In the genomic region with DNA sequence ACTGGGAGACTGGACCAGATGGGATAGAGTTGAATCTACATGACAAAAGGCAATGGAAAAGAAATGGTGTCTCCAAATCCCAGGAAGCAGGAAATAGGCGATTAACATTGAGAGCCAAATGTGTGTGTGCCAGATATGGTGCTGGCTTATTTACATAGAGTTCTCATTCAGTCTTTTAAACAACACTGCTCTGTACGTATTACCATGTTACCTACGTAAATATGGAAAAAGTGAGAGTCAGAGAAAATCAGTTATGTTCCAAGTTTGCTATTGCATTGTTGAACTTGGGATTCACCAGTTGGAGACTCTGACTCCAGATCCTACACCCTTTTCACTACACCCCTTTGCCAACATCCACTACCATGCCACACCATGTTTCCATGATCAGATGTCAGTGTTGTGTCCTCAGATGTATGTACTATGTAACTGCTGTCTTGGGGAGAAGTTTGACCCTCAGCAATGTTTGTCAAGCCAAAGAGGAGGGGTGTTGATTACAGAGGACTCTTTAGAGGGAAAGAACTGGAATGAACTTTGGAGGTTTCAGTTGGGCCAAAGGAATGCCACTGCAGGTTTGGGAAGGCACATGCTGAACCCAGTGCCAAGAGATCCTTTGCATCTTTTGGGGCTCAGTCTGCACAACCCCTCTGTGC, we compare ENCODE assay signal across 20 cellular contexts. TPM values are rescaled to one million over a fixed set of nuclear protein-coding genes. Genes with fewer than 3 reads are reported as not detected.
DNase-seq lines count a peak whose midpoint lies in the region; ATAC-seq, FAIRE-seq and TF ChIP-seq lines count a peak whose summit lies in the region.
"Had no signal": no experiment of that assay in that cellular context is flagged by ENCODE, and none has a peak within 500 bp of the region (broad histone marks: within the 10 kb centered on the region; RNA-seq: fewer than 3 reads in every experiment).

No MANE protein-coding gene starts in this region.

- H3K4ac ChIP-seq in mesendoderm (ENCODE audit: low read depth, low read length) = no peak overlapping the region

- H3K4me3 ChIP-seq in mesendoderm (ENCODE audit: low read length) = no peak overlapping the region
- H3K4me3 ChIP-seq: HAP-1 had no signal

- no peak for TF ChIP-seq POLR2A in GM18505 (IDR thresholded peaks at IDR 0.05; ENCODE audit: borderline replicate concordance, extremely low read depth, insufficient read depth, insufficient read length)

- peaks cover 6% of the 10 kb centered on the region; the same call in 1 of the 2 replicates for H3K9me3 Mint-ChIP-seq in WTC11

- no peak overlapping the region for H2BK120ac ChIP-seq in mesendoderm (ENCODE audit: low read depth, low read length)

- peaks cover 10% of the 10 kb centered on the region for H3K79me1 ChIP-seq in mesendoderm (ENCODE audit: low read length)

- H2BK15ac ChIP-seq in mesendoderm (replicated peaks; ENCODE audit: low read depth) = no peak overlapping the region

- H3K9ac ChIP-seq in mesendoderm (ENCODE audit: low read length) = no peak overlapping the region

- CTCF ChIA-PET in WTC11 (lab: Charles Lee) = interaction anchor here (2.4 kb wide), 1 partner anchor 70 kb away, joined by 10 read pairs; no protein-coding TSS in a partner anchor

- no peak for DNase-seq in WTC11 (ENCODE audit: low spot score)
- peak; percentile 22 for DNase-seq in mesendoderm
- DNase-seq in urothelium cell line (ENCODE audit: low spot score) = no peak
- DNase-seq in islet precursor cell = no peak
- DNase-seq: BE2C; CD8-positive, alpha-beta T cell; COR-L47; DMS53; GF-D8; GOT3; IMR-90; KBM-7 had no signal

- peak overlapping the region; percentile 38; the same call in 1 of the 2 replicates for H3K27ac Mint-ChIP-seq in WTC11
- H3K27ac Mint-ChIP-seq: CD14-positive monocyte; CD8-positive, alpha-beta T cell had no signal

- no peaks in the 10 kb centered on the region for H3K36me3 ChIP-seq in mesendoderm (ENCODE audit: control insufficient read depth, insufficient read depth, low read length)
- H3K36me3 ChIP-seq: HAP-1 had no signal

- no CpG with 5 or more reads among the region's 3 CpGs for WGBS in mesendoderm (ENCODE audit: extremely low coverage, insufficient coverage, low lambda C conversion rate)

- H3K56ac ChIP-seq in mesendoderm (ENCODE audit: low read length) = peak overlapping the region; percentile 17

- H3K4me2 ChIP-seq in mesendoderm (ENCODE audit: low read length) = no peak overlapping the region

- no peak overlapping the region for H2BK5ac ChIP-seq in mesendoderm (ENCODE audit: low read length)

- H3K79me2 ChIP-seq in mesendoderm (ENCODE audit: control insufficient read depth, insufficient read depth, low read length) = no peaks in the 10 kb centered on the region

- peaks cover 20% of the 10 kb centered on the region for H3K4me1 ChIP-seq in mesendoderm (ENCODE audit: control insufficient read depth, low read depth, low read length)
- H3K4me1 ChIP-seq: HAP-1 had no signal

- H3K27ac ChIP-seq in C4-2B = peak overlapping the region; percentile 42; the same call in 1 of the 2 replicates
- no peak overlapping the region for H3K27ac ChIP-seq in mesendoderm (ENCODE audit: low read depth, low read length)

- ATAC-seq in WTC11 = no peak
- no peak for ATAC-seq in GM18505 (IDR thresholded peaks at IDR 0.05; ENCODE audit: unreplicated experiment)
- ATAC-seq in GM19397 (IDR thresholded peaks at IDR 0.05; ENCODE audit: unreplicated experiment) = no peak
- ATAC-seq: CD8-positive, alpha-beta T cell had no signal

- H3K4me1 Mint-ChIP-seq in WTC11 = peaks cover 57% of the 10 kb centered on the region
- H3K4me1 Mint-ChIP-seq: CD14-positive monocyte had no signal

- TF ChIP-seq CTCF in C4-2B (conservative IDR thresholded peaks at IDR 0.05) (no peak), WTC11 (IDR thresholded peaks at IDR 0.05) (no peak)

- H2AK5ac ChIP-seq in mesendoderm (ENCODE audit: low read length) = no peak overlapping the region

- no peak overlapping the region for H4K8ac ChIP-seq in mesendoderm (ENCODE audit: low read depth, low read length)

- no peaks in the 10 kb centered on the region for H3K36me3 Mint-ChIP-seq in WTC11
- H3K36me3 Mint-ChIP-seq: CD14-positive monocyte; CD8-positive, alpha-beta T cell had no signal

- FAIRE-seq in urothelium cell line (lab: Jason Lieb, UNC) = peak; percentile 9
- FAIRE-seq: A204.1, D721Med, GM18507 had no signal

- H3K23ac ChIP-seq in mesendoderm (ENCODE audit: low read length) = no peak overlapping the region

- no peak overlapping the region for H3K18ac ChIP-seq in mesendoderm (ENCODE audit: low read length)

- POLR2A ChIA-PET in WTC11 (lab: Charles Lee) = no interaction called here

- H3K27me3 Mint-ChIP-seq in WTC11 (ENCODE audit: low read depth) = no peaks in the 10 kb centered on the region

- no peak overlapping the region for H3K4me3 Mint-ChIP-seq in WTC11
- H3K4me3 Mint-ChIP-seq: CD14-positive monocyte; CD8-positive, alpha-beta T cell had no signal

- H4K5ac ChIP-seq in mesendoderm (ENCODE audit: low read length) = no peak overlapping the region

- no peaks in the 10 kb centered on the region for H3K27me3 ChIP-seq in mesendoderm (ENCODE audit: insufficient read depth, low read length, poor library complexity)
- H3K27me3 ChIP-seq: BE2C had no signal

TF ChIP-seq in WTC11, 78 proteins besides CTCF, POLR2A, EP300 and RAD21:
- TF ChIP-seq GABPB1 (CRISPR knock-in tag; IDR thresholded peaks at IDR 0.05) (peak; percentile 16; the same call in 1 of the 2 replicates), NFATC4 (CRISPR knock-in tag; IDR thresholded peaks at IDR 0.05) (no peak)
TF ChIP-seq in WTC11: peak in this region for 1.

RNA-seq across cellular contexts. Expression of a gene that starts 19.6 kb away (rescaled TPM):
- total RNA-seq in WTC11 (2021) = 31.9 to 35.7 TPM (median 34.4 TPM) in 3 replicates
- polyA plus RNA-seq in mesendoderm (2013, experiment 1 of 2) = 9.8 TPM
- polyA plus RNA-seq in mesendoderm (2013, experiment 2 of 2) = 10.4 TPM
- total RNA-seq: IMR-90 had no signal
- polyA plus RNA-seq: CD14-positive monocyte had no signal

RNA-seq across cellular contexts. Expression of a gene that starts 48.2 kb away (rescaled TPM):
- 14.2 to 16.0 TPM (median 14.4 TPM) in 3 replicates for total RNA-seq in WTC11 (2021)
- polyA plus RNA-seq in mesendoderm (2013, experiment 1 of 2) = 11.2 TPM
- polyA plus RNA-seq in mesendoderm (2013, experiment 2 of 2) = 11.6 TPM
